ENCODE assay signal across 6 cellular contexts in genomic region chr2:73647690-73648089, GRCh38. TPM values are rescaled to one million over a fixed set of nuclear protein-coding genes. Genes with fewer than 3 reads are reported as not detected.
"Had no signal": no experiment of that assay in that cellular context is flagged by ENCODE, and none has a peak within 500 bp of the region (broad histone marks: within the 10 kb centered on the region; RNA-seq: fewer than 3 reads in every experiment).

No MANE protein-coding gene starts in this region.

RNA-seq across cellular contexts. Expression of gene NAT8, which starts 5.5 kb away (rescaled TPM):
- total RNA-seq: GM23248, H4, H7, HFFc6, HT1080, IMR-90 had no signal
- polyA plus RNA-seq: GM23248, IMR-90 had no signal
